9 cellular contexts compared by ENCODE assay signal in the genomic region with DNA sequence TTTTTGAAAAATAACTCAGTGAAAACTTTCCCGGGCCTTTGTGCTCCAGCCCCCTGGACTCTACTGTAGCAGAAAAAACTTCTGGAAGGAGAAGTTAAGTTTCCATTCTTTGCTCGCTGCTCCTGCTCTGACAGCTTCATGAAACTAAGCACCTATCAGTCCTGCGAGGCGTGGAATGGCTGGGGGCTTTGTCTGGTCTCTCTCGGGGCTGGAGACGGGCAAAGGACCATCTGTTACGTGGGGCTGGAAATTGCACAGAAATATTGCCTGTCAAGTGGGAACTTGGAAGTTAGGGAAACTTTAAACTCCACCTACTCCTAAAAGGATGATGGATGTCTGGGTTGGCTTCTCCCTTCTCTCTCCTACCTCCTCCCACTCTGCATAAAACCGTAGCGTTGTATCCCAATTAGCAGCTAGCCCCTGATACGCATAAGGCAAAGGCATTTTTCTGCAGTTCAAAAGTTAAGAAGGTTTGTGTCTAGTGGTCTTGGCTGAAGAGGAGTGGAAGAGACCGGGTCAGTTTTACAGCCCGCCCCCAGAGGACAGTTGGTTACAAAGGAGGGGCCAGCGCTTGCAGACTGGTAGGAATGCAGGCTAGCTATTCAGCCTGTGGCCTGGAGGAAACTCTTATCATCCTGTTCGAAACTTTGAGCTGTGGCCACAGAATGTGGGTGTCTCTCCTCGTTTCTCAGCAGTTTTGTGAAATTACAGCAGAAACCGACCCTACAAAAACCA. TPM values are rescaled to one million over a fixed set of nuclear protein-coding genes. Genes with fewer than 3 reads are reported as not detected.
A peak's percentile ranks its signal among the peaks of the same experiment; 100 is the strongest.
DNase-seq lines count a peak whose midpoint lies in the region; ATAC-seq, FAIRE-seq and TF ChIP-seq lines count a peak whose summit lies in the region.
"Had no signal": no experiment of that assay in that cellular context is flagged by ENCODE, and none has a peak within 500 bp of the region (broad histone marks: within the 10 kb centered on the region; RNA-seq: fewer than 3 reads in every experiment).

No MANE protein-coding gene starts in this region.

- H3K4me2 ChIP-seq in HepG2 (ENCODE audit: low read depth, low read length), result no peak overlapping the region

- H3K79me2 ChIP-seq in HepG2 (ENCODE audit: insufficient read depth, low read length), result no peaks in the 10 kb centered on the region

- no peak overlapping the region for H2AFZ ChIP-seq in HepG2 (ENCODE audit: low read length)

- H3K4me1 ChIP-seq in HUES48 (ENCODE audit: control insufficient read depth, insufficient read depth, low read length) (peaks cover 30% of the 10 kb centered on the region), HepG2 (ENCODE audit: insufficient read depth, low read length) (no peaks in the 10 kb centered on the region), thoracic aorta (ENCODE audit: control insufficient read depth in 1 of 2, low read depth in 2 of 2) (peaks cover 3 to 34% of the 10 kb centered on the region in 2 donors)

- H3K9me3 ChIP-seq in HUES48 (ENCODE audit: control insufficient read depth, insufficient read depth, low read length) (no peaks in the 10 kb centered on the region), HepG2 (ENCODE audit: low read length) (no peaks in the 10 kb centered on the region), thoracic aorta (no peaks in the 10 kb centered on the region)

- FAIRE-seq in HepG2 (lab: Jason Lieb, UNC), result no peak

- POLR2A ChIA-PET in HepG2 (lab: Yijun Ruan, JAX), result no interaction called here

- TF ChIP-seq CTCF in HepG2 (CRISPR knock-in tag; IDR thresholded peaks at IDR 0.05) (no peak), thoracic aorta (IDR thresholded peaks at IDR 0.05) (peak; percentile 19)

- 29% methylated on average over 15 of the region's 16 CpGs for WGBS in HepG2 (ENCODE audit: low lambda C conversion rate)

- no peak for TF ChIP-seq POLR2A in HepG2 (IDR thresholded peaks at IDR 0.05; ENCODE audit: insufficient read depth in 1 of 2, low read depth in 2 of 2, low read length in 2 of 2)

- in situ Hi-C loops in HepG2 (cut with HindIII; ENCODE audit: extremely low pct_ligation_motif_present, low pct_unique_long_range_greater_than_20kb), result no loop called here

- no TSS peak for BruUV-seq in HepG2 (replicated peaks; lab: Mats Ljungman, UMichigan)

- peak; percentile 80 for DNase-seq in dedifferentiated amniotic fluid mesenchymal stem cell (ENCODE audit: extremely low spot score)
- DNase-seq in HepG2 (ENCODE audit: low spot score), result no peak
- no peak for DNase-seq in thoracic aorta (ENCODE audit: low spot score)
- no peak for DNase-seq in NCI-H187 (lab: John Stamatoyannopoulos, UW)
- DNase-seq in activated CD8-positive, alpha-beta memory T cell treated with anti-CD3 and anti-CD28 coated beads for 24 hours, result no peak

- CTCF ChIA-PET in HepG2 (lab: Yijun Ruan, JAX; ENCODE audit: low intra/inter-chr PET ratio, low total read pairs), result no interaction called here

- H3K9ac ChIP-seq in HUES48 (ENCODE audit: low read depth, low read length) (no peak overlapping the region), HepG2 (ENCODE audit: insufficient read depth, low read depth, low read length) (no peak overlapping the region)

- H3K4me3 ChIP-seq in HUES48 (ENCODE audit: low read depth, low read length), result peak overlapping the region; percentile 84
- no peak overlapping the region for H3K4me3 ChIP-seq in HepG2 (replicated peaks in 1 of 3; ENCODE audit: insufficient read depth in 1 of 3, low read depth in 2 of 3, low read length in 3 of 3)
- H3K4me3 ChIP-seq in thoracic aorta, result peak overlapping the region; percentile 80

- H3K27me3 ChIP-seq in HUES48 (ENCODE audit: control insufficient read depth, insufficient read depth, low read length) (no peaks in the 10 kb centered on the region; the same call in 1 of the 2 replicates), HepG2 (ENCODE audit: control insufficient read depth in 1 of 2, insufficient read depth in 2 of 2, low read length in 2 of 2) (peaks cover 0 to 28% of the 10 kb centered on the region in 2 experiments; a peak in 2 of 5 replicates), thoracic aorta (replicated peaks; ENCODE audit: insufficient read depth) (no peaks in the 10 kb centered on the region)

- TF ChIP-seq EP300 in HepG2 (IDR thresholded peaks at IDR 0.05; ENCODE audit: low read depth in 2 of 2, low read length in 2 of 2) (no peak), HepG2 (CRISPR knock-in tag; IDR thresholded peaks at IDR 0.05; ENCODE audit: borderline replicate concordance) (no peak)

- ATAC-seq in HepG2 (peak; percentile 77), thoracic aorta (ENCODE audit: insufficient number of reproducible peaks, low FRiP score, low read depth) (no peak), HG03457 (IDR thresholded peaks at IDR 0.05; ENCODE audit: unreplicated experiment) (no peak), GM19397 (IDR thresholded peaks at IDR 0.05; ENCODE audit: unreplicated experiment) (no peak)

- no peaks in the 10 kb centered on the region for H4K20me1 ChIP-seq in HepG2 (ENCODE audit: insufficient read depth, low read length)

- no peak for TF ChIP-seq RAD21 in HepG2 (CRISPR knock-in tag; IDR thresholded peaks at IDR 0.05)

- intact Hi-C loops in HepG2 (cut with micrococcal nuclease; ENCODE audit: unreplicated experiment), result no loop called here

- H3K36me3 ChIP-seq in HUES48 (ENCODE audit: control insufficient read depth, insufficient read depth, low read length) (0 out of 2 replicates have a peak, but pooled peaks cover 4% of the 10 kb centered on the region), HepG2 (replicated peaks in 1 of 2; ENCODE audit: control insufficient read depth in 1 of 2, insufficient read depth in 2 of 2, low read length in 2 of 2) (no peaks in the 10 kb centered on the region), thoracic aorta (no peaks in the 10 kb centered on the region)

- H3K27ac ChIP-seq in HUES48 (ENCODE audit: low read depth, low read length), result no peak overlapping the region
- H3K27ac ChIP-seq in HepG2 (ENCODE audit: extremely low read length, insufficient read depth, low read length), result no peak overlapping the region
- H3K27ac ChIP-seq in thoracic aorta, result peak overlapping the region; percentile 80 to 84

TF ChIP-seq in HepG2, 621 proteins besides CTCF, POLR2A, EP300 and RAD21 (continues in another document):
- TF ChIP-seq, protein P1, sequence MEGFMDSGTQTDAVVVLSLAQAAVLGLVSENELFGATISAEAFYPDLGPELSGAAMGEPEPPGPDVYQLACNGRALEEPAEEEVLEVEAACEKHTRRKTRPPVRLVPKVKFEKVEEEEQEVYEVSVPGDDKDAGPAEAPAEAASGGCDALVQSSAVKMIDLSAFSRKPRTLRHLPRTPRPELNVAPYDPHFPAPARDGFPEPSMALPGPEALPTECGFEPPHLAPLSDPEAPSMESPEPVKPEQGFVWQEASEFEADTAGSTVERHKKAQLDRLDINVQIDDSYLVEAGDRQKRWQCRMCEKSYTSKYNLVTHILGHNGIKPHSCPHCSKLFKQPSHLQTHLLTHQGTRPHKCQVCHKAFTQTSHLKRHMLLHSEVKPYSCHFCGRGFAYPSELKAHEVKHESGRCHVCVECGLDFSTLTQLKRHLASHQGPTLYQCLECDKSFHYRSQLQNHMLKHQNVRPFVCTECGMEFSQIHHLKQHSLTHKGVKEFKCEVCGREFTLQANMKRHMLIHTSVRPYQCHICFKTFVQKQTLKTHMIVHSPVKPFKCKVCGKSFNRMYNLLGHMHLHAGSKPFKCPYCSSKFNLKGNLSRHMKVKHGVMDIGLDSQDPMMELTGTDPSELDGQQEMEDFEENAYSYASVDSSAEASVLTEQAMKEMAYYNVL (CRISPR knock-in tag; IDR thresholded peaks at IDR 0.05; ENCODE audit: borderline replicate concordance), result no peak
- TF ChIP-seq PRMT3 (CRISPR knock-in tag; IDR thresholded peaks at IDR 0.05; ENCODE audit: borderline replicate concordance, low read depth), result no peak

RNA-seq across cellular contexts. Expression of gene FBXL7, which starts 1.2 kb away (rescaled TPM):
- total RNA-seq in HepG2 (2016; rRNA removed; fragmentation: Illumina TruSeq; extraction: Trizol) (0.07 TPM in 1 of 2 replicates, not detected in the other), thoracic aorta (10 to 100 TPM; 21.1 to 31.7 TPM)
- not detected in 2 replicates for total RNA-seq in HepG2 (2016; cell fraction: cytosol; rRNA removed; fragmentation: Illumina TruSeq; extraction: Trizol; ENCODE audit: low read depth)
- total RNA-seq in HepG2 (2016; cell fraction: insoluble cytoplasmic fraction; rRNA removed; fragmentation: Illumina TruSeq; extraction: Trizol), result not detected in 2 replicates
- not detected in 2 replicates for total RNA-seq in HepG2 (2016; cell fraction: membrane; rRNA removed; fragmentation: Illumina TruSeq; extraction: Trizol)
- total RNA-seq in HepG2 (2016; cell fraction: nucleus; rRNA removed; fragmentation: Illumina TruSeq; extraction: Trizol), result not detected in 2 replicates
- not detected in 2 replicates for polyA plus RNA-seq in HepG2 (2011; rRNA removed)
- not detected in 2 replicates for polyA plus RNA-seq in HepG2 (2011; cell fraction: cytosol; rRNA removed)
- not detected in 2 replicates for polyA plus RNA-seq in HepG2 (2011; cell fraction: nucleus; rRNA removed)
- polyA plus RNA-seq in HepG2 (2012), result not detected in 2 replicates
- not detected in 2 replicates for polyA plus RNA-seq in HepG2 (2016; cell fraction: cytosol; fragmentation: Illumina TruSeq; extraction: Trizol; ENCODE audit: low read depth)
- polyA plus RNA-seq in HepG2 (2016; cell fraction: insoluble cytoplasmic fraction; fragmentation: Illumina TruSeq; extraction: Trizol; ENCODE audit: low read depth), result not detected in 2 replicates
- polyA plus RNA-seq in HepG2 (2016; cell fraction: membrane; fragmentation: Illumina TruSeq; extraction: Trizol; ENCODE audit: low read depth), result not detected in 2 replicates
- not detected in 2 replicates for polyA plus RNA-seq in HepG2 (2016; cell fraction: nucleus; fragmentation: Illumina TruSeq; extraction: Trizol; ENCODE audit: insufficient read depth, low read depth)
- not detected in 2 replicates for polyA minus RNA-seq in HepG2 (2011; rRNA and poly(A)+ RNA removed; ENCODE audit: low replicate concordance)
- not detected in 2 replicates for polyA minus RNA-seq in HepG2 (2011; cell fraction: cytosol; rRNA and poly(A)+ RNA removed)
- not detected in 2 replicates for polyA minus RNA-seq in HepG2 (2011; cell fraction: nucleus; rRNA and poly(A)+ RNA removed)
- total RNA-seq: T-helper 1 cell treated with Interleukin-12 subunit alpha and Interleukin-12 subunit beta and Interleukin-4 antibody, amounts not matched to agents 30 ng/mL and 1 ng/mL, for 36 hours had no signal

Comparison
In these comparisons a context has a peak if more than half of its experiments do, and no peak if none do; other contexts are left out.
1. H3K27ac ChIP-seq: peak in thoracic aorta (2 of 2); none in HUES48 (single experiment) and HepG2 (single experiment).
2. H3K4me3 ChIP-seq: peak in HUES48 (single experiment) and thoracic aorta (single experiment); none in HepG2 (0 of 3).
3. RNA of gene FBXL7, which starts 1.2 kb away (total RNA-seq): 21.1 to 31.7 TPM in thoracic aorta; 0.07 TPM in HepG2; every median in the first group is over 10 times any median in the second.